22 cellular contexts compared by ENCODE assay signal in the genomic region with DNA sequence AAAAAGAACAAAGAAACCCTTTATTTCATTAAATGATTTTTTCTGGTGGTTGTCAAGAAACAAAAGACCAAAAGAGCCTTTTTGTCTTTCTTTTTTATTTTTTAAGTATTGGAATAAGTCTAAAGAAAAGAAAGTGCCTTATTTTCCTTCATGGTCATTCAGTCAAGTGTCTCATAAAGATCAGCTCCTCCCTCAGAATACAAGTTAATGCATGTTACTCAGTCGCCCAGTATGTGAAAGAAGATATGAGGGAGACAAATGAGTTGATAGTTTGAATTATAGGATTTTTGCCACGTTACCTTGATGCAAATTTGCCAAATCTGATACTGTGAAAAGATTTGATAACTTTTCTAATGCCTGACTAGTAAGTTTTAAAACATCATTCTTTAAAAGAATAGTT.
A peak's percentile ranks its signal among the peaks of the same experiment; 100 is the strongest.
DNase-seq lines count a peak whose midpoint lies in the region; ATAC-seq, FAIRE-seq and TF ChIP-seq lines count a peak whose summit lies in the region.
"Had no signal": no experiment of that assay in that cellular context is flagged by ENCODE, and none has a peak within 500 bp of the region (broad histone marks: within the 10 kb centered on the region; RNA-seq: fewer than 3 reads in every experiment).

No MANE protein-coding gene starts in this region.

- peaks cover 20% of the 10 kb centered on the region for H3K4me1 ChIP-seq in RWPE2 (ENCODE audit: insufficient read depth, poor library complexity, severe bottlenecking)
- peaks cover 49% of the 10 kb centered on the region for H3K4me1 ChIP-seq in psoas muscle
- H3K4me1 ChIP-seq: BLaER1 had no signal

- H3K9me3 ChIP-seq in RWPE2 (ENCODE audit: severe bottlenecking) (no peaks in the 10 kb centered on the region), psoas muscle (no peaks in the 10 kb centered on the region)
- H3K9me3 ChIP-seq: BLaER1, SK-N-SH had no signal

- H3K4me3 ChIP-seq in RWPE2 (ENCODE audit: severe bottlenecking), result no peak overlapping the region
- peak overlapping the region in 4 of 59 donors; percentile 3 to 18 (median 7) for H3K4me3 ChIP-seq in dorsolateral prefrontal cortex
- H3K4me3 ChIP-seq in psoas muscle, result no peak overlapping the region
- H3K4me3 ChIP-seq: BLaER1 had no signal

- FAIRE-seq in GM19239 (lab: Jason Lieb, UNC), result peak; percentile 18
- FAIRE-seq: GM12892 had no signal

- DNase-seq in GM19239 (ENCODE audit: insufficient read length, low spot score) (no peak), RWPE2 (ENCODE audit: low spot score) (no peak), dorsolateral prefrontal cortex (no peak), psoas muscle (no peak), NCI-H1694 treated with DMSO at 0.1 percent for 48 hours (lab: John Stamatoyannopoulos, UW) (no peak), NCI-H1048 (lab: John Stamatoyannopoulos, UW) (no peak)
- DNase-seq: CD4-positive, alpha-beta T cell; DMS153; H7; MV-4-11; NCI-H187; NCI-H2107; NCI-H446 treated with DMSO at 0.1 percent for 48 hours; NCI-H526 treated with DMSO at 0.1 percent for 48 hours; RPMI8226; SHP77 treated with DMSO at 0.1 percent for 48 hours; SK-N-SH had no signal

- 67 to 94% (median 68%) methylated on average over 2 of the region's 2 CpGs for WGBS in psoas muscle, 3 donors

- 0 out of 3 replicates have a peak, but pooled peaks have one; percentile 55 for ATAC-seq in RWPE2 (ENCODE audit: low read depth)
- ATAC-seq in psoas muscle, result no peak
- ATAC-seq in GM18517 (IDR thresholded peaks at IDR 0.05; ENCODE audit: unreplicated experiment), result no peak

- TF ChIP-seq CTCF in RWPE2 (IDR thresholded peaks at IDR 0.05; ENCODE audit: poor library complexity, severe bottlenecking) (no peak), dorsolateral prefrontal cortex (IDR thresholded peaks at IDR 0.05 in 54 of 56, conservative IDR thresholded peaks at IDR 0.05 in 2 of 56; ENCODE audit: low read depth in 1 of 56, partially characterized antibody in 56 of 56) (no peak), psoas muscle (IDR thresholded peaks at IDR 0.05) (no peak)

- H3K27ac ChIP-seq in RWPE2 (ENCODE audit: poor library complexity, severe bottlenecking) (peak overlapping the region; percentile 3), dorsolateral prefrontal cortex (peak overlapping the region in 38 of 59 donors; percentile 0 to 84 (median 49)), psoas muscle (peak overlapping the region; percentile 60)
- H3K27ac ChIP-seq: BLaER1, HL-60, KMS-11 had no signal

- H3K36me3 ChIP-seq in RWPE2 (ENCODE audit: low read depth) (peaks cover 73% of the 10 kb centered on the region), psoas muscle (ENCODE audit: insufficient read depth in 1 of 2, low read depth in 1 of 2) (peaks cover 0 to 58% of the 10 kb centered on the region in 2 donors)

- intact Hi-C loops in dorsolateral prefrontal cortex (cut with DNase I) (loop anchor here in 1 of 2 donors (10.0 kb wide), 2 partner anchors 107 to 397 kb away; no protein-coding TSS in a partner anchor), psoas muscle (cut with DNase I) (no loop called here)

- no peaks in the 10 kb centered on the region for H3K27me3 ChIP-seq in RWPE2 (ENCODE audit: insufficient read depth, poor library complexity, severe bottlenecking)
- H3K27me3 ChIP-seq in dorsolateral prefrontal cortex, result no peaks in the 10 kb centered on the region
- H3K27me3 ChIP-seq in psoas muscle (ENCODE audit: insufficient read depth in 3 of 3, low read length in 2 of 3), result no peaks in the 10 kb centered on the region
- H3K27me3 ChIP-seq: BLaER1 had no signal

Comparison
In these comparisons a context has a peak if more than half of its experiments do, and no peak if none do; other contexts are left out.
1. H3K27ac ChIP-seq: peak in every context shown above with its lines; median percentile 60 in psoas muscle; 49 in dorsolateral prefrontal cortex; 3 in RWPE2.